ENCODE assay signal across 14 cellular contexts in the genomic region with DNA sequence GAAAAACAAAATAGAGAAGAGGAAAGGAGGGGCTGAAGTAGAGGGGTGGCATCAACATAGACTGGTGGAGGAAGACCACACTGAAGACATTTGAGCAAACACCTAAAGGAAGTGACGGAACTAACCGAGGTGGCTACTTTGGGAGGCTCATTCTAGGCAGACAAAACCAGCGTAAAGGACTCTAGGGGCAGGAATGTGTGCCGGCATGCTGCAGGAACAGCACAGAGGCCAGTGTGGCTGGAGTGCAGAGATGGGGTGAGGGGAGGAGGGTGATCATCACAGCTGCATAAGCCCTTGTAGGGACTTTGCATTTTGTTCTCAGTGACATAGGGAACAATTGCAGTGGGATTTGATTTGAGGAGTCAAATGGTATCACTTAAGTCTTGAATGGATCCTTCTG.
DNase-seq lines count a peak whose midpoint lies in the region; ATAC-seq and TF ChIP-seq lines count a peak whose summit lies in the region.
"Had no signal": no experiment of that assay in that cellular context is flagged by ENCODE, and none has a peak within 500 bp of the region (broad histone marks: within the 10 kb centered on the region; RNA-seq: fewer than 3 reads in every experiment).

No MANE protein-coding gene starts in this region.

- intact Hi-C loops in IMR-90 (cut with micrococcal nuclease), result no loop called here
- intact Hi-C loops in Caco-2 (cut with micrococcal nuclease; ENCODE audit: unreplicated experiment), result no loop called here

- H2AK5ac ChIP-seq in IMR-90 (ENCODE audit: low read depth, low read length), result peak overlapping the region; percentile 44; the same call in 1 of the 2 replicates
- no peak overlapping the region for H2AK5ac ChIP-seq in neuronal stem cell (ENCODE audit: low read depth, low read length)

- H3K79me1 ChIP-seq in IMR-90 (ENCODE audit: low read depth in 1 of 2, low read length in 2 of 2) (peaks cover 0 to 3% of the 10 kb centered on the region in 2 experiments; a peak in 1 of 4 replicates), neuronal stem cell (ENCODE audit: low read depth, low read length) (no peaks in the 10 kb centered on the region)

- H3K27ac ChIP-seq in AG04450 (ENCODE audit: low read depth, low read length) (no peak overlapping the region), IMR-90 (ENCODE audit: insufficient read depth, low read length) (no peak overlapping the region), neuronal stem cell (replicated peaks; ENCODE audit: low read length) (no peak overlapping the region)
- H3K27ac ChIP-seq: BLaER1 treated with 17β-estradiol and CSF1 and Interleukin-3, amounts not matched to agents 10 nM and 100 nM had no signal

- H3K14ac ChIP-seq in IMR-90 (replicated peaks; ENCODE audit: low read depth, low read length), result peak overlapping the region; percentile 67; the same call in 1 of the 2 replicates
- no peak overlapping the region for H3K14ac ChIP-seq in neuronal stem cell (ENCODE audit: low read length)

- H3K9me1 ChIP-seq in IMR-90 (ENCODE audit: insufficient read depth, low read length), result no peaks in the 10 kb centered on the region; the same call in 1 of the 2 replicates

- H3K36me3 Mint-ChIP-seq in WTC11, result no peaks in the 10 kb centered on the region
- H3K36me3 Mint-ChIP-seq in Caco-2 (ENCODE audit: insufficient read depth, unreplicated experiment), result no peaks in the 10 kb centered on the region
- H3K36me3 Mint-ChIP-seq: CD4-positive, CD25-positive, alpha-beta regulatory T cell had no signal

- H3K23ac ChIP-seq in IMR-90 (ENCODE audit: low read depth, low read length) (no peak overlapping the region), neuronal stem cell (ENCODE audit: low read depth, low read length, poor library complexity) (no peak overlapping the region)

- H3K4me2 ChIP-seq in IMR-90 (ENCODE audit: low read depth, low read length) (no peak overlapping the region), neuronal stem cell (ENCODE audit: insufficient read depth, low read length, poor library complexity, severe bottlenecking) (no peak overlapping the region)
- H3K4me2 ChIP-seq: BLaER1 treated with 17β-estradiol and CSF1 and Interleukin-3, amounts not matched to agents 10 nM and 100 nM had no signal

- no peak overlapping the region for H3K4me3 ChIP-seq in AG04450 (ENCODE audit: low read depth, low read length)
- H3K4me3 ChIP-seq in IMR-90 (ENCODE audit: insufficient read depth, low read depth, low read length), result no peak overlapping the region
- no peak overlapping the region for H3K4me3 ChIP-seq in neuronal stem cell (ENCODE audit: low read length in 2 of 2)
- H3K4me3 ChIP-seq in Caco-2 (ENCODE audit: low read depth, low read length), result no peak overlapping the region
- H3K4me3 ChIP-seq: BLaER1 treated with 17β-estradiol and CSF1 and Interleukin-3, amounts not matched to agents 10 nM and 100 nM had no signal

- DNase-seq in AG04450 (ENCODE audit: low read depth, low spot score) (no peak), IMR-90 (no peak), WTC11 (ENCODE audit: low spot score) (peak; percentile 21), iPS-NIHi11 (ENCODE audit: low spot score) (peak; percentile 31), neuronal stem cell (ENCODE audit: low spot score) (no peak), Caco-2 (no peak)
- DNase-seq: 8988T; Calu3; CD4-positive, CD25-positive, alpha-beta regulatory T cell; DMS 273 treated with DMSO at 0.1 percent for 48 hours had no signal

- no peak overlapping the region for H2AK9ac ChIP-seq in IMR-90 (replicated peaks; ENCODE audit: low read depth, low read length, poor library complexity)

- H2AFZ ChIP-seq in IMR-90 (replicated peaks; ENCODE audit: low read length, poor library complexity) (no peak overlapping the region), neuronal stem cell (ENCODE audit: low read length) (no peak overlapping the region)

- no peak for TF ChIP-seq POLR2A in IMR-90 (IDR thresholded peaks at IDR 0.05; ENCODE audit: low read depth, low read length)

- in situ Hi-C loops in IMR-90 (cut with MboI; ENCODE audit: low sequenced_read_pairs), result no loop called here

- dilution Hi-C loops in IMR-90 (cut with HindIII; ENCODE audit: low sequenced_read_pairs, unreplicated experiment), result no loop called here

- CTCF ChIA-PET in AG04450 (lab: Charles Lee), result no interaction called here
- CTCF ChIA-PET in IMR-90 (lab: Yijun Ruan, JAX), result no interaction called here
- CTCF ChIA-PET in WTC11 (lab: Charles Lee), result no interaction called here
- CTCF ChIA-PET in Caco-2 (lab: Charles Lee), result no interaction called here

- POLR2A ChIA-PET in AG04450 (lab: Yijun Ruan, JAX) (no interaction called here), IMR-90 (lab: Charles Lee; ENCODE audit: unreplicated experiment) (no interaction called here), WTC11 (lab: Charles Lee) (no interaction called here), Caco-2 (lab: Charles Lee) (no interaction called here)

- H4K8ac ChIP-seq in IMR-90 (ENCODE audit: low read depth in 2 of 2, low read length in 2 of 2) (no peak overlapping the region; a peak in 1 of 4 replicates), neuronal stem cell (ENCODE audit: low read depth, low read length) (no peak overlapping the region)

- H2BK5ac ChIP-seq in IMR-90 (ENCODE audit: low read depth, low read length, poor library complexity, severe bottlenecking) (no peak overlapping the region), neuronal stem cell (ENCODE audit: low read length) (no peak overlapping the region)

- H3K9me3 Mint-ChIP-seq in WTC11 (peaks cover 25% of the 10 kb centered on the region), Caco-2 (ENCODE audit: unreplicated experiment) (no peaks in the 10 kb centered on the region)

- H3K27ac Mint-ChIP-seq in WTC11 (no peak overlapping the region), Caco-2 (ENCODE audit: unreplicated experiment) (no peak overlapping the region)
- H3K27ac Mint-ChIP-seq: CD4-positive, CD25-positive, alpha-beta regulatory T cell; IgD-negative memory B cell had no signal

- H3K27me3 ChIP-seq in AG04450 (ENCODE audit: control insufficient read depth, insufficient read depth, low read length), result no peaks in the 10 kb centered on the region
- H3K27me3 ChIP-seq in IMR-90 (ENCODE audit: control insufficient read depth, insufficient read depth, low read length), result no peaks in the 10 kb centered on the region
- no peaks in the 10 kb centered on the region for H3K27me3 ChIP-seq in neuronal stem cell (ENCODE audit: control insufficient read depth in 3 of 3, insufficient read depth in 3 of 3, low read depth in 1 of 3, low read length in 3 of 3)
- no peaks in the 10 kb centered on the region; the same call in 1 of the 2 replicates for H3K27me3 ChIP-seq in Caco-2 (replicated peaks; ENCODE audit: control insufficient read depth, insufficient read depth, low read length)
- H3K27me3 ChIP-seq: BLaER1 treated with 17β-estradiol and CSF1 and Interleukin-3, amounts not matched to agents 10 nM and 100 nM had no signal

- H3K4me1 ChIP-seq in IMR-90 (ENCODE audit: control insufficient read depth, insufficient read depth, low read length), result peaks cover 11% of the 10 kb centered on the region
- no peaks in the 10 kb centered on the region for H3K4me1 ChIP-seq in neuronal stem cell (ENCODE audit: control insufficient read depth in 2 of 2, insufficient read depth in 1 of 2, low read depth in 1 of 2, low read length in 2 of 2)
- H3K4me1 ChIP-seq in Caco-2, result no peaks in the 10 kb centered on the region
- H3K4me1 ChIP-seq: BLaER1 treated with 17β-estradiol and CSF1 and Interleukin-3, amounts not matched to agents 10 nM and 100 nM had no signal

- H3K4me3 Mint-ChIP-seq in WTC11 (no peak overlapping the region), Caco-2 (ENCODE audit: unreplicated experiment) (no peak overlapping the region)
- H3K4me3 Mint-ChIP-seq: CD4-positive, CD25-positive, alpha-beta regulatory T cell; IgD-negative memory B cell had no signal

- no peak overlapping the region for H2BK12ac ChIP-seq in neuronal stem cell (ENCODE audit: low read length)

- H2BK15ac ChIP-seq in IMR-90 (ENCODE audit: low read depth, low read length) (peak overlapping the region; percentile 43; the same call in 1 of the 3 replicates), neuronal stem cell (ENCODE audit: low read length) (no peak overlapping the region)

- ATAC-seq in IMR-90 (ENCODE audit: low read depth), result no peak
- ATAC-seq in WTC11, result peak; percentile 92
- ATAC-seq in HG03378 (IDR thresholded peaks at IDR 0.05; ENCODE audit: unreplicated experiment), result no peak
- ATAC-seq in GM19455 (IDR thresholded peaks at IDR 0.05; ENCODE audit: unreplicated experiment), result no peak

- H2BK120ac ChIP-seq in IMR-90 (ENCODE audit: low read depth, low read length) (peak overlapping the region; percentile 32), neuronal stem cell (ENCODE audit: low read depth, low read length) (no peak overlapping the region)

- H3K9me3 ChIP-seq in AG04450 (ENCODE audit: control insufficient read depth, insufficient read depth, low read length) (no peaks in the 10 kb centered on the region), IMR-90 (ENCODE audit: control insufficient read depth, insufficient read depth, low read length) (no peaks in the 10 kb centered on the region), neuronal stem cell (replicated peaks in 1 of 2; ENCODE audit: control insufficient read depth in 2 of 2, insufficient read depth in 1 of 2, low read depth in 1 of 2, low read length in 2 of 2) (peaks cover 0 to 17% of the 10 kb centered on the region in 2 donors), Caco-2 (no peaks in the 10 kb centered on the region)
- H3K9me3 ChIP-seq: BLaER1 treated with 17β-estradiol and CSF1 and Interleukin-3, amounts not matched to agents 10 nM and 100 nM had no signal

- 100% methylated on average over 3 of the region's 4 CpGs; no CpG with 5 or more reads in 1 of the 2 experiments for WGBS in IMR-90 (ENCODE audit: extremely low coverage in 2 of 2, insufficient read length in 1 of 2), 2 experiments
- WGBS in neuronal stem cell (ENCODE audit: extremely low coverage in 2 of 2, insufficient read length in 2 of 2, insufficient replicate concordance in 1 of 2), 2 donors, result no CpG with 5 or more reads among the region's 4 CpGs

- TF ChIP-seq CTCF in AG04450 (IDR thresholded peaks at IDR 0.05; ENCODE audit: low read depth, low read length), result peak; percentile 8; the same call in 1 of the 2 replicates
- TF ChIP-seq CTCF in IMR-90 (conservative IDR thresholded peaks at IDR 0.05; ENCODE audit: low read depth, low read length), result no peak
- no peak for TF ChIP-seq CTCF in WTC11 (IDR thresholded peaks at IDR 0.05)
- TF ChIP-seq CTCF in Caco-2 (IDR thresholded peaks at IDR 0.05; ENCODE audit: insufficient read depth in 1 of 2, low read depth in 1 of 2, low read length in 1 of 2, severe bottlenecking in 1 of 2, unreplicated experiment in 1 of 2), result no peak

- H2BK20ac ChIP-seq in IMR-90 (ENCODE audit: low read depth, low read length), result peak overlapping the region; percentile 46

- H3K36me3 ChIP-seq in IMR-90 (ENCODE audit: control insufficient read depth, insufficient read depth, low read length) (no peaks in the 10 kb centered on the region), neuronal stem cell (replicated peaks in 1 of 2; ENCODE audit: control insufficient read depth in 2 of 2, insufficient read depth in 2 of 2, low read length in 2 of 2) (peaks cover 0 to 43% of the 10 kb centered on the region in 2 donors), Caco-2 (ENCODE audit: control insufficient read depth, insufficient read depth, low read length) (no peaks in the 10 kb centered on the region)
- H3K36me3 ChIP-seq: BLaER1 treated with 17β-estradiol and CSF1 and Interleukin-3, amounts not matched to agents 10 nM and 100 nM had no signal

- no peak overlapping the region for H4K5ac ChIP-seq in IMR-90 (ENCODE audit: low read depth, low read length)

- no peak overlapping the region for H3K56ac ChIP-seq in IMR-90 (ENCODE audit: extremely low read depth, insufficient read depth, low read length)

- BruUV-seq in IMR-90 (replicated peaks; lab: Mats Ljungman, UMichigan) (no TSS peak), Caco-2 (replicated peaks; lab: Mats Ljungman, UMichigan) (no TSS peak)

- TF ChIP-seq RAD21 in IMR-90 (IDR thresholded peaks at IDR 0.05; ENCODE audit: low read length), result no peak

- H3K27me3 Mint-ChIP-seq in WTC11 (ENCODE audit: low read depth), result no peaks in the 10 kb centered on the region; the same call in 1 of the 2 replicates
- H3K27me3 Mint-ChIP-seq in Caco-2 (ENCODE audit: insufficient read depth, unreplicated experiment), result peaks cover 5% of the 10 kb centered on the region

- H3K9ac ChIP-seq in IMR-90 (ENCODE audit: low read depth, low read length) (no peak overlapping the region), neuronal stem cell (ENCODE audit: low read depth, low read length, poor library complexity) (no peak overlapping the region)
- H3K9ac ChIP-seq: BLaER1 treated with 17β-estradiol and CSF1 and Interleukin-3, amounts not matched to agents 10 nM and 100 nM had no signal

- peak overlapping the region; percentile 57; the same call in 1 of the 2 replicates for H4K91ac ChIP-seq in IMR-90 (ENCODE audit: insufficient read depth, low read depth, low read length)
- no peak overlapping the region for H4K91ac ChIP-seq in neuronal stem cell (ENCODE audit: low read depth, low read length, poor library complexity)

- peaks cover 16% of the 10 kb centered on the region; the same call in 1 of the 2 replicates for H3K4me1 Mint-ChIP-seq in WTC11
- H3K4me1 Mint-ChIP-seq in Caco-2 (ENCODE audit: low read depth, unreplicated experiment), result no peaks in the 10 kb centered on the region
- H3K4me1 Mint-ChIP-seq: CD4-positive, CD25-positive, alpha-beta regulatory T cell had no signal

- 0 out of 2 replicates have a peak overlapping the region, but pooled peaks have one; percentile 27 for H3K4ac ChIP-seq in IMR-90 (ENCODE audit: low read depth, low read length)
- H3K4ac ChIP-seq in neuronal stem cell (ENCODE audit: low read length), result no peak overlapping the region

- H4K20me1 ChIP-seq in IMR-90 (ENCODE audit: insufficient read depth, low read length), result no peaks in the 10 kb centered on the region
- H4K20me1 ChIP-seq: BLaER1 treated with 17β-estradiol and CSF1 and Interleukin-3, amounts not matched to agents 10 nM and 100 nM had no signal

- no peak overlapping the region for H3K18ac ChIP-seq in IMR-90 (ENCODE audit: low read depth, low read length)
- H3K18ac ChIP-seq in neuronal stem cell (ENCODE audit: low read length), result no peak overlapping the region

Comparison
In these comparisons a context has a peak if more than half of its experiments do, and no peak if none do; other contexts are left out.
1. DNase-seq: peak in WTC11 (single experiment) and iPS-NIHi11 (single experiment); none in AG04450 (single experiment), IMR-90 (single experiment), neuronal stem cell (single experiment) and Caco-2 (0 of 2).